8 cellular contexts compared by ENCODE assay signal in genomic region chr3:38131621-38132369, GRCh38. TPM values are rescaled to one million over a fixed set of nuclear protein-coding genes. Genes with fewer than 3 reads are reported as not detected.
DNase-seq lines count a peak whose midpoint lies in the region; ATAC-seq and TF ChIP-seq lines count a peak whose summit lies in the region.

No MANE protein-coding gene starts in this region.

- H3K27ac ChIP-seq in A673 (ENCODE audit: low read depth, low read length, poor library complexity, severe bottlenecking): no peak overlapping the region
- H3K27ac ChIP-seq in SU-DHL-6 (ENCODE audit: low read depth, low read length): no peak overlapping the region

- H3K4me1 ChIP-seq in A673 (ENCODE audit: insufficient read depth, low read length, poor library complexity, severe bottlenecking): no peaks in the 10 kb centered on the region

- H3F3A ChIP-seq in SU-DHL-6 (ENCODE audit: insufficient read depth): no peaks in the 10 kb centered on the region

- CTCF ChIA-PET in A673 (lab: Charles Lee): no interaction called here

- no TSS peak for BruUV-seq in A673 (replicated peaks; lab: Mats Ljungman, UMichigan)

- DNase-seq in A673 (ENCODE audit: low spot score) (peak; percentile 22), fibroblast of the conjunctiva (ENCODE audit: low read depth) (peak; percentile 23), SW 1271 (lab: John Stamatoyannopoulos, UW) (no peak), NCI-H345 treated with DMSO at 0.1 percent for 48 hours (lab: John Stamatoyannopoulos, UW; ENCODE audit: unreplicated experiment) (no peak)

- intact Hi-C loops in A673 (cut with micrococcal nuclease; ENCODE audit: unreplicated experiment): loop anchor here (10.0 kb wide), 1 partner anchor 213 kb away; the partner anchor contains the start of gene XYLB

- H4K20me1 ChIP-seq in SU-DHL-6 (ENCODE audit: low read depth, low read length): no peaks in the 10 kb centered on the region

- POLR2A ChIA-PET in A673 (lab: Charles Lee; ENCODE audit: low non-redundant PET): no interaction called here

- H3K27me3 ChIP-seq in A673 (replicated peaks; ENCODE audit: insufficient read depth, low read depth, low read length, poor library complexity) (no peaks in the 10 kb centered on the region), SU-DHL-6 (ENCODE audit: low read length) (no peaks in the 10 kb centered on the region)

- H3K79me2 ChIP-seq in SU-DHL-6 (ENCODE audit: insufficient read depth, low read length): peaks cover 6% of the 10 kb centered on the region

- no peak overlapping the region for H3K4me3 ChIP-seq in A673 (ENCODE audit: low read depth, low read length, poor library complexity, severe bottlenecking)
- no peak overlapping the region for H3K4me3 ChIP-seq in SU-DHL-6 (ENCODE audit: insufficient read depth, low read length, poor library complexity, severe bottlenecking)

- H3K9me3 ChIP-seq in A673 (ENCODE audit: low read depth, low read length, poor library complexity, severe bottlenecking): no peaks in the 10 kb centered on the region
- no peaks in the 10 kb centered on the region for H3K9me3 ChIP-seq in SU-DHL-6 (ENCODE audit: insufficient read depth, low read length)

- TF ChIP-seq CTCF in A673 (conservative IDR thresholded peaks at IDR 0.05; ENCODE audit: low read depth, low read length) (peak; percentile 55), GM12872 (IDR thresholded peaks at IDR 0.05; ENCODE audit: insufficient read depth, low read depth, low read length) (peak; percentile 53), SU-DHL-6 (IDR thresholded peaks at IDR 0.05; ENCODE audit: insufficient read depth, low read length, poor library complexity, severe bottlenecking) (peak; percentile 58)

- no peak overlapping the region for H3K4me2 ChIP-seq in SU-DHL-6 (ENCODE audit: low read depth, low read length, poor library complexity, severe bottlenecking)

- H2AFZ ChIP-seq in SU-DHL-6 (ENCODE audit: low read depth, low read length, severe bottlenecking): no peak overlapping the region

- ATAC-seq in GM21528 (IDR thresholded peaks at IDR 0.05; ENCODE audit: low FRiP score, unreplicated experiment) (no peak), HG03469 (IDR thresholded peaks at IDR 0.05; ENCODE audit: unreplicated experiment) (no peak)

- H3K9ac ChIP-seq in SU-DHL-6 (ENCODE audit: low read length): no peak overlapping the region

- H3K36me3 ChIP-seq in A673 (ENCODE audit: insufficient read depth, low read length, poor library complexity, severe bottlenecking): peaks cover 6% of the 10 kb centered on the region
- peaks cover 5% of the 10 kb centered on the region; the same call in 1 of the 2 replicates for H3K36me3 ChIP-seq in SU-DHL-6 (ENCODE audit: low read length)

- H3K9me2 ChIP-seq in SU-DHL-6 (replicated peaks; ENCODE audit: insufficient read depth, low read length): no peaks in the 10 kb centered on the region

RNA-seq across cellular contexts. Expression of gene ACAA1, which starts 5.1 kb away (rescaled TPM):
- total RNA-seq in A673 (2021): 24.0 and 27.4 TPM in 2 replicates

RNA-seq across cellular contexts. Expression of gene MYD88, which starts 6.7 kb away (rescaled TPM):
- total RNA-seq in A673 (2021): 11.9 and 13.1 TPM in 2 replicates

RNA-seq across cellular contexts. Expression of gene OXSR1, which starts 33.5 kb away (rescaled TPM):
- 30.9 and 31.1 TPM in 2 replicates for total RNA-seq in A673 (2021)

Comparison
In these comparisons a context has a peak if more than half of its experiments do, and no peak if none do; other contexts are left out.
1. DNase-seq: peak in A673 (single experiment) and fibroblast of the conjunctiva (single experiment); none in SW 1271 (0 of 2) and NCI-H345 treated with DMSO at 0.1 percent for 48 hours (single experiment).
2. Peak in every context shown above with its lines, with median percentiles within 50 percentile points of each other: CTCF ChIP-seq.